Comparison of ENCODE assay signal across 8 cellular contexts in the genomic region with DNA sequence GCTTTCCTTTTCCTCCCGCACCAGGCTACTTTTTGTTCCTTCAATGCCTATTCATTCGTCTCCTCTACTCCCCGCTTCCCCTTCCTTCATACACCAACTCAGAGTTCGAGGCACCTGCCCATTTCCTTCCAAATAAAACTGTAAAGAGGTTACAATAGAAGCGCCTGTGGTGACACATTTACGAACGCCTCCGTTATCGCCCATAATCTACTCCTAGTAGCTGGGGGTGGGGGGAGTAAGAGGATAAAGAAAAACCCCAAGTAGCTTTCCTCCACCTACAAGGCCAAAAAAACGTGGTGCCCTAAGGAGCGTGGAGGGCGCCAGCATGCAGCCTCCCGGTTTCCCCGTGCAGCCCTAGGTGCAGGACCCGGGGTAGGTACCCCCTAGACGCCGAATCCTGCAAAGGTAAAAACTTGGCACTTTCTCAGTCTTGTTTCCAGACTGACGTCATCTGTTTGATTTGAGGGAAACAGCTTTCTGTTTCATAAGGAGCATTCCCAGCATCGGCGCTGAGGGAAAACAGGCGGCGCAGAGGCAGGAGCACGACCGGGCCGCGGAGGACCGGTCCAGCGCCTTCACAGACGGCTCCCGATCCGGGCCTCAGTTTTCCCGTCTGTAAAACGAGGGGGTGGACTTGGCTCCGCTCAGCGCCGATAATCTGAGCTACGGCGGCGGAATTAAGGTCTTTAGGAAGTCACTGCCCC. TPM values are rescaled to one million over a fixed set of nuclear protein-coding genes. Genes with fewer than 3 reads are reported as not detected.
A peak's percentile ranks its signal among the peaks of the same experiment; 100 is the strongest.
DNase-seq lines count a peak whose midpoint lies in the region; ATAC-seq, FAIRE-seq and TF ChIP-seq lines count a peak whose summit lies in the region.
"Had no signal": no experiment of that assay in that cellular context is flagged by ENCODE, and none has a peak within 500 bp of the region (broad histone marks: within the 10 kb centered on the region; RNA-seq: fewer than 3 reads in every experiment).

No MANE protein-coding gene starts in this region.

- peak overlapping the region; percentile 90 for H3K27ac ChIP-seq in muscle layer of duodenum (ENCODE audit: low read length)
- H3K27ac ChIP-seq in suprapubic skin, result peak overlapping the region; percentile 85

- peaks cover 51% of the 10 kb centered on the region for H3K4me1 Mint-ChIP-seq in activated CD8-positive, alpha-beta memory T cell treated with anti-CD3 and anti-CD28 coated beads, Interleukin-2, amount 10 ng/mL, durations not matched to agents 7 days and 5 days

- H3K4me3 ChIP-seq in epithelial cell of proximal tubule (ENCODE audit: low read depth, low read length), result peak overlapping the region; percentile 100
- H3K4me3 ChIP-seq in muscle layer of duodenum (ENCODE audit: low read depth in 1 of 2, low read length in 2 of 2), result peak overlapping the region; percentile 92 to 97
- H3K4me3 ChIP-seq in suprapubic skin, result peak overlapping the region; percentile 96

- TF ChIP-seq CTCF in epithelial cell of proximal tubule (conservative IDR thresholded peaks at IDR 0.05; ENCODE audit: low read depth, low read length), result no peak
- no peak for TF ChIP-seq CTCF in suprapubic skin (IDR thresholded peaks at IDR 0.05)

- H3K9me3 Mint-ChIP-seq in activated CD8-positive, alpha-beta memory T cell treated with anti-CD3 and anti-CD28 coated beads, Interleukin-2, amount 10 ng/mL, durations not matched to agents 7 days and 5 days (ENCODE audit: low read depth), result no peaks in the 10 kb centered on the region

- TF ChIP-seq EP300 in suprapubic skin (IDR thresholded peaks at IDR 0.05), result no peak

- peaks cover 11% of the 10 kb centered on the region in 2 donors for H3K4me1 ChIP-seq in muscle layer of duodenum (ENCODE audit: control insufficient read depth in 1 of 2, insufficient read depth in 2 of 2, low read length in 2 of 2)
- peaks cover 34% of the 10 kb centered on the region for H3K4me1 ChIP-seq in suprapubic skin

- H3K36me3 Mint-ChIP-seq in activated CD8-positive, alpha-beta memory T cell treated with anti-CD3 and anti-CD28 coated beads, Interleukin-2, amount 10 ng/mL, durations not matched to agents 7 days and 5 days, result peaks cover 22% of the 10 kb centered on the region

- no peaks in the 10 kb centered on the region for H3K27me3 ChIP-seq in muscle layer of duodenum (ENCODE audit: low read depth, low read length)
- H3K27me3 ChIP-seq in suprapubic skin, result no peaks in the 10 kb centered on the region

- H3K36me3 ChIP-seq in muscle layer of duodenum (ENCODE audit: control insufficient read depth in 1 of 2, insufficient read depth in 2 of 2, low read length in 2 of 2) (peaks cover 0 to 9% of the 10 kb centered on the region in 2 donors), suprapubic skin (peaks cover 3% of the 10 kb centered on the region)

- TF ChIP-seq POLR2A in GM12891 (IDR thresholded peaks at IDR 0.05; ENCODE audit: low read depth, low read length), result no peak
- no peak for TF ChIP-seq POLR2A in suprapubic skin (IDR thresholded peaks at IDR 0.05)

- CTCF ChIA-PET in activated CD8-positive, alpha-beta memory T cell treated with anti-CD3 and anti-CD28 coated beads, Interleukin-2, amount 10 ng/mL, durations not matched to agents 7 days and 5 days (lab: Charles Lee), result interaction anchor here (0.7 to 20.4 kb wide), 16 partner anchors 10 to 173 kb away, joined by 3 to 512 read pairs (median 4); no protein-coding TSS in a partner anchor

- no peak for DNase-seq in GM12891 (ENCODE audit: insufficient read length, low spot score)
- peak; percentile 33 for DNase-seq in NCI-H146 treated with DMSO at 0.1 percent for 48 hours (lab: John Stamatoyannopoulos, UW; ENCODE audit: unreplicated experiment)
- DNase-seq in activated CD8-positive, alpha-beta memory T cell treated with anti-CD3 and anti-CD28 coated beads, Interleukin-2, amount 10 ng/mL, durations not matched to agents 7 days and 5 days, result peak; percentile 66
- DNase-seq in epithelial cell of proximal tubule (ENCODE audit: low read depth), result no peak
- no peak for DNase-seq in suprapubic skin (ENCODE audit: low spot score in 2 of 2)
- no peak for DNase-seq in NCI-H187 (lab: John Stamatoyannopoulos, UW)

- WGBS in suprapubic skin, result 5% methylated on average over 24 of the region's 39 CpGs

- no peak for FAIRE-seq in GM12891 (lab: Jason Lieb, UNC)
- FAIRE-seq: islet of Langerhans had no signal

- H3K9me3 ChIP-seq in muscle layer of duodenum (ENCODE audit: control insufficient read depth in 1 of 2, low read length in 2 of 2), result no peaks in the 10 kb centered on the region
- no peaks in the 10 kb centered on the region for H3K9me3 ChIP-seq in suprapubic skin

- H3K27me3 Mint-ChIP-seq in activated CD8-positive, alpha-beta memory T cell treated with anti-CD3 and anti-CD28 coated beads, Interleukin-2, amount 10 ng/mL, durations not matched to agents 7 days and 5 days, result no peaks in the 10 kb centered on the region

- peak overlapping the region; percentile 88 for H3K4me3 Mint-ChIP-seq in activated CD8-positive, alpha-beta memory T cell treated with anti-CD3 and anti-CD28 coated beads, Interleukin-2, amount 10 ng/mL, durations not matched to agents 7 days and 5 days

- peak overlapping the region; percentile 86 for H3K27ac Mint-ChIP-seq in activated CD8-positive, alpha-beta memory T cell treated with anti-CD3 and anti-CD28 coated beads, Interleukin-2, amount 10 ng/mL, durations not matched to agents 7 days and 5 days

- ATAC-seq in activated CD8-positive, alpha-beta memory T cell treated with anti-CD3 and anti-CD28 coated beads, Interleukin-2, amount 10 ng/mL, durations not matched to agents 7 days and 5 days, result peak; percentile 8

TF ChIP-seq in GM12891, 5 proteins besides CTCF, POLR2A, EP300 and RAD21:
- TF ChIP-seq SPI1 (IDR thresholded peaks at IDR 0.05; ENCODE audit: low read depth, low read length) (peak; percentile 51), TAF1 (IDR thresholded peaks at IDR 0.05; ENCODE audit: low read depth, low read length) (no peak)
TF ChIP-seq in GM12891: peak in this region for 1.

RNA-seq across cellular contexts. Expression of a gene that starts 0.9 kb away (rescaled TPM):
- polyA plus RNA-seq in GM12891 (2012; ENCODE audit: low read depth, missing spikeins), result 196 TPM
- total RNA-seq in activated CD8-positive, alpha-beta memory T cell treated with anti-CD3 and anti-CD28 coated beads, Interleukin-2, amount 10 ng/mL, durations not matched to agents 7 days and 5 days, result 100 to 1,000 TPM; 157 to 192 TPM
- total RNA-seq in epithelial cell of proximal tubule (245 and 299 TPM in 2 replicates), suprapubic skin (100 to 1,000 TPM in 3 of 4 donors, 10 to 100 TPM in 1; 61.5 to 137 (median 118) TPM)

RNA-seq across cellular contexts. Expression of a gene that starts 51.5 kb away (rescaled TPM):
- polyA plus RNA-seq in GM12891 (2012; ENCODE audit: low read depth, missing spikeins), result not detected
- not detected for total RNA-seq in activated CD8-positive, alpha-beta memory T cell treated with anti-CD3 and anti-CD28 coated beads, Interleukin-2, amount 10 ng/mL, durations not matched to agents 7 days and 5 days
- total RNA-seq in epithelial cell of proximal tubule (0.14 TPM in 1 of 2 replicates, not detected in the other), suprapubic skin (under 1 TPM; 0.08 to 0.53 (median 0.23) TPM)

Comparison
In these comparisons a context has a peak if more than half of its experiments do, and no peak if none do; other contexts are left out.
1. DNase-seq: peak in NCI-H146 treated with DMSO at 0.1 percent for 48 hours (single experiment) and activated CD8-positive, alpha-beta memory T cell treated with anti-CD3 and anti-CD28 coated beads, Interleukin-2, amount 10 ng/mL, durations not matched to agents 7 days and 5 days (single experiment); none in GM12891 (single experiment), epithelial cell of proximal tubule (single experiment), suprapubic skin (0 of 2) and NCI-H187 (0 of 2).
2. Peak in every context shown above with its lines, with median percentiles within 50 percentile points of each other: H3K4me3 ChIP-seq.